Comparison of ENCODE assay signal across 15 cellular contexts in the genomic region with DNA sequence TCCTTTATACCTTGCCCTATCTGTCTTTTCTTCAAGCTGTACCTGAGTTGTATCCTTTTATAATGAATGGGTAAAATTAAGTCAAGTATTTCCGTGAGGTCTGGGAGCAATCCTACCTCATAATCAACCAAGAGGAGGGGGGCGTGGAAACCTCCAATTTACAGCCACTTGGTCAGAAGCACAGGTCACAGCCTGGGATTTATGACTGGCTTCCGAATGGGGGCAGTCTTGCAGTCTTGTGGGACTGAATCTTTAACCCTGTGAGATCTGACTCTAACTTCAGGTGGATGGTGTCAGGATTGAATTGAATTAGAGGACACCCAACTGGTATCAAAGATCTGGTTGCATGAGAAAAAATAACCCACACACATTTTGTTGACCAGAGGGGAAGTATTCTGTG. TPM values are rescaled to one million over a fixed set of nuclear protein-coding genes. Genes with fewer than 3 reads are reported as not detected.
"Had no signal": no experiment of that assay in that cellular context is flagged by ENCODE, and none has a peak within 500 bp of the region (broad histone marks: within the 10 kb centered on the region; RNA-seq: fewer than 3 reads in every experiment).

No MANE protein-coding gene starts in this region.

- H3K36me3 ChIP-seq: ascending aorta, colonic mucosa, heart left ventricle, left ventricle myocardium inferior had no signal

- H3K27me3 ChIP-seq: ascending aorta, colonic mucosa had no signal

- H3K4me3 ChIP-seq: ascending aorta, colonic mucosa, heart left ventricle, left ventricle myocardium inferior, psoas muscle had no signal

- DNase-seq: activated CD4-positive, alpha-beta memory T cell treated with anti-CD3 and anti-CD28 coated beads for 36 hours; activated gamma-delta T cell; activated naive CD8-positive, alpha-beta T cell treated with anti-CD3 and anti-CD28 coated beads, Interleukin-2, amount 10 ng/mL, durations not matched to agents 7 days and 5 days; activated T-cell treated with anti-CD3 and anti-CD28 coated beads, Interleukin-2, amount 50 U/mL, for 48 hours; colonic mucosa; effector CD8-positive, alpha-beta T cell; heart left ventricle; left ventricle myocardium inferior; psoas muscle; stimulated activated CD4-positive, alpha-beta T cell treated with anti-CD3 and anti-CD28 coated beads, Interleukin-2, amount 100 ng/mL, for 48 hours; stimulated activated naive CD4-positive, alpha-beta T cell treated with Interleukin-2 at 50 U/mL for 16 hours had no signal

- H3K4me1 ChIP-seq: ascending aorta, colonic mucosa, heart left ventricle, left ventricle myocardium inferior, psoas muscle had no signal

- H3K9me3 ChIP-seq: colonic mucosa, psoas muscle had no signal

- H3K27ac ChIP-seq: ascending aorta, colonic mucosa, heart left ventricle, left ventricle myocardium inferior, psoas muscle had no signal

- FAIRE-seq: frontal cortex, keratinocyte had no signal

- ATAC-seq: heart left ventricle; natural killer cell treated with Interleukin-12 subunit alpha and Interleukin-12 subunit beta and Interleukin-15 and Interleukin-18, amount 100 ng/mL, for 72 hours; psoas muscle had no signal

RNA-seq across cellular contexts. Expression of a gene that starts 23.5 kb away (rescaled TPM):
- total RNA-seq: activated CD4-positive, alpha-beta memory T cell treated with anti-CD3 and anti-CD28 coated beads for 36 hours had no signal
